2 cellular contexts compared by ENCODE assay signal in the genomic region with DNA sequence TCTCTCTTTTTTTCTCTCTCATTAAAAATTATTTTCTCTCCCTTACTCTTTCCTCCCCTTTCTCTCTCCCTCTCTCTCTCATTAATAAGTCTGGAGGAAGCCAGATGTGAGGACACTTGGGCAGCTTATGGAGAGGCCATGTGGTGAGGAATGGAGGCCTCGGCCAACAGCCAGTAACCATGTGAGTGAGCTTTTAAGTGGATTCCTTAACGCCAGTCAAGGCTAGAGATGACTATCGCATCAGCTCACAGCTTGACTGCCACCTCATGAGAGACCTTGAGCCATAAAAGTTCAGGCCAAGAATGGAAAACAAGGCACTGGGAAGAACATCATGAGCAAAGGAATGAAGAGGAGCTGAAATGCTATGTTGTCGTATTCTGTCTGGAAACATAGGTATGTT.
TF ChIP-seq lines count a peak whose summit lies in the region.

No MANE protein-coding gene starts in this region.

TF ChIP-seq in Ishikawa, 13 proteins besides CTCF, POLR2A, EP300 and RAD21:
- TF ChIP-seq EGR1 (IDR thresholded peaks at IDR 0.05) (no peak), USF1 (IDR thresholded peaks at IDR 0.05) (peak; percentile 38), CEBPB (IDR thresholded peaks at IDR 0.05) (peak; percentile 7; the same call in 1 of the 2 replicates), NFIC (IDR thresholded peaks at IDR 0.05) (peak; percentile 98), TCF12 (IDR thresholded peaks at IDR 0.05; ENCODE audit: low read depth) (peak; percentile 99), CREB1 (IDR thresholded peaks at IDR 0.05; ENCODE audit: low read depth) (no peak), FOXM1 (IDR thresholded peaks at IDR 0.05; ENCODE audit: borderline replicate concordance, low read depth) (peak; percentile 93), YY1 (IDR thresholded peaks at IDR 0.05; ENCODE audit: low read depth) (peak; percentile 80), MAX (IDR thresholded peaks at IDR 0.05) (peak; percentile 93), TEAD4 (IDR thresholded peaks at IDR 0.05) (peak; percentile 99)
- TF ChIP-seq, protein P1, sequence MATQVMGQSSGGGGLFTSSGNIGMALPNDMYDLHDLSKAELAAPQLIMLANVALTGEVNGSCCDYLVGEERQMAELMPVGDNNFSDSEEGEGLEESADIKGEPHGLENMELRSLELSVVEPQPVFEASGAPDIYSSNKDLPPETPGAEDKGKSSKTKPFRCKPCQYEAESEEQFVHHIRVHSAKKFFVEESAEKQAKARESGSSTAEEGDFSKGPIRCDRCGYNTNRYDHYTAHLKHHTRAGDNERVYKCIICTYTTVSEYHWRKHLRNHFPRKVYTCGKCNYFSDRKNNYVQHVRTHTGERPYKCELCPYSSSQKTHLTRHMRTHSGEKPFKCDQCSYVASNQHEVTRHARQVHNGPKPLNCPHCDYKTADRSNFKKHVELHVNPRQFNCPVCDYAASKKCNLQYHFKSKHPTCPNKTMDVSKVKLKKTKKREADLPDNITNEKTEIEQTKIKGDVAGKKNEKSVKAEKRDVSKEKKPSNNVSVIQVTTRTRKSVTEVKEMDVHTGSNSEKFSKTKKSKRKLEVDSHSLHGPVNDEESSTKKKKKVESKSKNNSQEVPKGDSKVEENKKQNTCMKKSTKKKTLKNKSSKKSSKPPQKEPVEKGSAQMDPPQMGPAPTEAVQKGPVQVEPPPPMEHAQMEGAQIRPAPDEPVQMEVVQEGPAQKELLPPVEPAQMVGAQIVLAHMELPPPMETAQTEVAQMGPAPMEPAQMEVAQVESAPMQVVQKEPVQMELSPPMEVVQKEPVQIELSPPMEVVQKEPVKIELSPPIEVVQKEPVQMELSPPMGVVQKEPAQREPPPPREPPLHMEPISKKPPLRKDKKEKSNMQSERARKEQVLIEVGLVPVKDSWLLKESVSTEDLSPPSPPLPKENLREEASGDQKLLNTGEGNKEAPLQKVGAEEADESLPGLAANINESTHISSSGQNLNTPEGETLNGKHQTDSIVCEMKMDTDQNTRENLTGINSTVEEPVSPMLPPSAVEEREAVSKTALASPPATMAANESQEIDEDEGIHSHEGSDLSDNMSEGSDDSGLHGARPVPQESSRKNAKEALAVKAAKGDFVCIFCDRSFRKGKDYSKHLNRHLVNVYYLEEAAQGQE (IDR thresholded peaks at IDR 0.05; ENCODE audit: low read depth) = no peak

TF ChIP-seq in H1, 55 proteins besides CTCF, POLR2A, EP300 and RAD21:
- no peak for TF ChIP-seq TBP (IDR thresholded peaks at IDR 0.05; ENCODE audit: low read depth, low read length)
- no peak for TF ChIP-seq CBX5 (IDR thresholded peaks at IDR 0.05; ENCODE audit: low read depth, low read length)
- TF ChIP-seq MAFK (IDR thresholded peaks at IDR 0.05; ENCODE audit: low read depth, low read length) = no peak
- TF ChIP-seq, protein P2, sequence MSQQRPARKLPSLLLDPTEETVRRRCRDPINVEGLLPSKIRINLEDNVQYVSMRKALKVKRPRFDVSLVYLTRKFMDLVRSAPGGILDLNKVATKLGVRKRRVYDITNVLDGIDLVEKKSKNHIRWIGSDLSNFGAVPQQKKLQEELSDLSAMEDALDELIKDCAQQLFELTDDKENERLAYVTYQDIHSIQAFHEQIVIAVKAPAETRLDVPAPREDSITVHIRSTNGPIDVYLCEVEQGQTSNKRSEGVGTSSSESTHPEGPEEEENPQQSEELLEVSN (IDR thresholded peaks at IDR 0.05) = no peak
- no peak for TF ChIP-seq SAP30 (IDR thresholded peaks at IDR 0.05; ENCODE audit: insufficient read depth, insufficient replicate concordance, low read length)
- no peak for TF ChIP-seq KDM5A (IDR thresholded peaks at IDR 0.05; ENCODE audit: low read length)
- no peak for TF ChIP-seq SP4 (IDR thresholded peaks at IDR 0.05; ENCODE audit: low read length)
- TF ChIP-seq TEAD4 (IDR thresholded peaks at IDR 0.05; ENCODE audit: low read depth, low read length) = no peak
- TF ChIP-seq CEBPB (IDR thresholded peaks at IDR 0.05; ENCODE audit: low read depth, low read length) = no peak
- no peak for TF ChIP-seq YY1 (IDR thresholded peaks at IDR 0.05; ENCODE audit: low read depth, low read length)
- TF ChIP-seq TCF12 (IDR thresholded peaks at IDR 0.05; ENCODE audit: low read depth, low read length) = no peak
- no peak for TF ChIP-seq RBBP5 (IDR thresholded peaks at IDR 0.05; ENCODE audit: borderline replicate concordance, low read depth, low read length)
- TF ChIP-seq USF2 (IDR thresholded peaks at IDR 0.05; ENCODE audit: low read length) = no peak
- no peak for TF ChIP-seq CHD2 (IDR thresholded peaks at IDR 0.05; ENCODE audit: low read length)
